ENCODE assay signal across 8 cellular contexts in genomic region chr13:20375871-20376270, GRCh38.
"Had no signal": no experiment of that assay in that cellular context is flagged by ENCODE, and none has a peak within 500 bp of the region (broad histone marks: within the 10 kb centered on the region; RNA-seq: fewer than 3 reads in every experiment).

No MANE protein-coding gene starts in this region.

- H2AFZ ChIP-seq: GM23248 had no signal

- DNase-seq: GM23248, GOT3, H7, HFFc6 had no signal

- H3K4me3 ChIP-seq: GM23248, HAP-1 had no signal

- H3K36me3 ChIP-seq: HAP-1 had no signal

- H3K9me3 ChIP-seq: HAP-1 had no signal

- ATAC-seq: HCT116, HepG2 had no signal

- H3K9ac ChIP-seq: GM23248 had no signal

- H3K27ac ChIP-seq: GM23248, HL-60 had no signal

- H3K4me1 ChIP-seq: HAP-1 had no signal
